ENCODE assay signal across 31 cellular contexts in genomic region chr7:46839651-46840050, GRCh38.
DNase-seq lines count a peak whose midpoint lies in the region; ATAC-seq, FAIRE-seq and TF ChIP-seq lines count a peak whose summit lies in the region.
"Had no signal": no experiment of that assay in that cellular context is flagged by ENCODE, and none has a peak within 500 bp of the region (broad histone marks: within the 10 kb centered on the region; RNA-seq: fewer than 3 reads in every experiment).

No MANE protein-coding gene starts in this region.

- H3K9me3 ChIP-seq in astrocyte (ENCODE audit: insufficient read depth, low read depth, low read length), result no peaks in the 10 kb centered on the region
- peaks cover 10% of the 10 kb centered on the region for H3K9me3 ChIP-seq in SK-N-SH
- H3K9me3 ChIP-seq in mucosa of descending colon, result no peaks in the 10 kb centered on the region
- no peaks in the 10 kb centered on the region for H3K9me3 ChIP-seq in thyroid gland
- H3K9me3 ChIP-seq: pancreas, right lobe of liver had no signal

- intact Hi-C loops in mucosa of descending colon (cut with DNase I, micrococcal nuclease) (no loop called here), thyroid gland (cut with DNase I) (no loop called here)

- peaks cover 4% of the 10 kb centered on the region for H3F3A ChIP-seq in SK-N-SH (replicated peaks; ENCODE audit: insufficient read depth)

- TF ChIP-seq POLR2A in thyroid gland (IDR thresholded peaks at IDR 0.05), result no peak

- no peak for TF ChIP-seq RAD21 in SK-N-SH (IDR thresholded peaks at IDR 0.05; ENCODE audit: low read length)

- H3K36me3 ChIP-seq in astrocyte (ENCODE audit: insufficient read depth, low read length) (no peaks in the 10 kb centered on the region), SK-N-SH (replicated peaks in 1 of 2; ENCODE audit: control insufficient read depth in 1 of 2, insufficient read depth in 2 of 2, low read length in 1 of 2) (no peaks in the 10 kb centered on the region), mucosa of descending colon (ENCODE audit: low read depth) (no peaks in the 10 kb centered on the region), thyroid gland (no peaks in the 10 kb centered on the region)
- H3K36me3 ChIP-seq: BLaER1 treated with 17β-estradiol and CSF1 and Interleukin-3, amounts not matched to agents 10 nM and 100 nM; pancreas; right lobe of liver had no signal

- H3K9ac ChIP-seq in astrocyte (ENCODE audit: low read length), result no peak overlapping the region
- no peak overlapping the region for H3K9ac ChIP-seq in SK-N-SH
- H3K9ac ChIP-seq: BLaER1 treated with 17β-estradiol and CSF1 and Interleukin-3, amounts not matched to agents 10 nM and 100 nM had no signal

- no peaks in the 10 kb centered on the region for H3K27me3 Mint-ChIP-seq in astrocyte (ENCODE audit: low read depth, unreplicated experiment)
- H3K27me3 Mint-ChIP-seq: dendritic cell treated with granulocyte-macrophage colony-stimulating factor and Interleukin-4, amounts not matched to agents 40 ng/mL and 50 ng/mL, for 4 days had no signal

- H3K4me1 Mint-ChIP-seq in astrocyte (ENCODE audit: low read depth, unreplicated experiment), result peaks cover 5% of the 10 kb centered on the region
- H3K4me1 Mint-ChIP-seq: stimulated activated effector memory CD8-positive, alpha-beta T cell treated with anti-CD3 and anti-CD28 coated beads, Interleukin-12 subunit alpha, Interleukin-12 subunit beta, amount 100 ng/mL, for 72 hours had no signal

- H3K4me3 ChIP-seq in astrocyte (ENCODE audit: insufficient read depth, low read depth, low read length) (no peak overlapping the region), fibroblast of mammary gland (ENCODE audit: control insufficient read depth, low read depth, low read length) (no peak overlapping the region), retinal pigment epithelial cell (ENCODE audit: low read length) (no peak overlapping the region), SK-N-SH (ENCODE audit: low read depth in 2 of 2, low read length in 1 of 2) (no peak overlapping the region), mucosa of descending colon (no peak overlapping the region), thyroid gland (replicated peaks in 1 of 3) (no peak overlapping the region)
- H3K4me3 ChIP-seq: BLaER1 treated with 17β-estradiol and CSF1 and Interleukin-3, amounts not matched to agents 10 nM and 100 nM; lung; pancreas; right lobe of liver had no signal

- TF ChIP-seq CTCF in astrocyte (IDR thresholded peaks at IDR 0.05; ENCODE audit: insufficient read depth, low read depth, low read length) (no peak), fibroblast of mammary gland (conservative IDR thresholded peaks at IDR 0.05; ENCODE audit: control insufficient read depth, insufficient read depth, low read depth, low read length) (no peak), retinal pigment epithelial cell (conservative IDR thresholded peaks at IDR 0.05; ENCODE audit: low read depth, low read length) (no peak), SK-N-SH (IDR thresholded peaks at IDR 0.05) (no peak), mucosa of descending colon (IDR thresholded peaks at IDR 0.05) (no peak), thyroid gland (IDR thresholded peaks at IDR 0.05) (no peak)

- TF ChIP-seq EP300 in SK-N-SH (IDR thresholded peaks at IDR 0.05; ENCODE audit: borderline replicate concordance in 1 of 2, low read depth in 1 of 2, low read length in 1 of 2), result no peak

- POLR2A ChIA-PET in SK-N-SH (lab: Yijun Ruan, JAX), result no interaction called here

- no peak for FAIRE-seq in astrocyte (lab: Jason Lieb, UNC)
- FAIRE-seq: pancreas had no signal

- peaks cover 7% of the 10 kb centered on the region for H3K9me3 Mint-ChIP-seq in astrocyte (ENCODE audit: unreplicated experiment)
- H3K9me3 Mint-ChIP-seq: stimulated activated effector memory CD8-positive, alpha-beta T cell treated with anti-CD3 and anti-CD28 coated beads, Interleukin-12 subunit alpha, Interleukin-12 subunit beta, amount 100 ng/mL, for 72 hours had no signal

- H3K4me1 ChIP-seq in astrocyte (ENCODE audit: insufficient read depth, low read length) (no peaks in the 10 kb centered on the region), SK-N-SH (ENCODE audit: control insufficient read depth in 1 of 2, insufficient read depth in 2 of 2, low read depth in 1 of 2, low read length in 1 of 2) (no peaks in the 10 kb centered on the region), mucosa of descending colon (ENCODE audit: low read depth) (no peaks in the 10 kb centered on the region), thyroid gland (no peaks in the 10 kb centered on the region)
- H3K4me1 ChIP-seq: pancreas, right lobe of liver had no signal

- H3K36me3 Mint-ChIP-seq in astrocyte (ENCODE audit: low read depth, unreplicated experiment), result no peaks in the 10 kb centered on the region
- H3K36me3 Mint-ChIP-seq: stimulated activated effector memory CD8-positive, alpha-beta T cell treated with anti-CD3 and anti-CD28 coated beads, Interleukin-12 subunit alpha, Interleukin-12 subunit beta, amount 100 ng/mL, for 72 hours had no signal

- no peak for ATAC-seq in mucosa of descending colon
- ATAC-seq: Panc1; pancreas; right lobe of liver; stimulated activated effector memory CD8-positive, alpha-beta T cell treated with anti-CD3 and anti-CD28 coated beads, Interleukin-12 subunit alpha, Interleukin-12 subunit beta, amount 100 ng/mL, for 72 hours had no signal

- no peak overlapping the region for H3K27ac Mint-ChIP-seq in astrocyte (ENCODE audit: unreplicated experiment)
- H3K27ac Mint-ChIP-seq: dendritic cell treated with granulocyte-macrophage colony-stimulating factor and Interleukin-4, amounts not matched to agents 40 ng/mL and 50 ng/mL, for 4 days; nephron progenitor cell; stimulated activated effector memory CD8-positive, alpha-beta T cell treated with anti-CD3 and anti-CD28 coated beads, Interleukin-12 subunit alpha, Interleukin-12 subunit beta, amount 100 ng/mL, for 72 hours had no signal

- H3K27me3 ChIP-seq in astrocyte (ENCODE audit: insufficient read depth, low read length), result no peaks in the 10 kb centered on the region
- no peaks in the 10 kb centered on the region for H3K27me3 ChIP-seq in SK-N-SH (ENCODE audit: insufficient read depth)
- no peaks in the 10 kb centered on the region for H3K27me3 ChIP-seq in thyroid gland
- H3K27me3 ChIP-seq: BLaER1 treated with 17β-estradiol and CSF1 and Interleukin-3, amounts not matched to agents 10 nM and 100 nM; pancreas; right lobe of liver had no signal

- CTCF ChIA-PET in SK-N-SH (lab: Yijun Ruan, JAX), result no interaction called here

- no peaks in the 10 kb centered on the region for H3K9me2 ChIP-seq in SK-N-SH

- DNase-seq in HCEC 1CT (peak; percentile 46), astrocyte (ENCODE audit: low read depth) (peak; percentile 64), fibroblast of mammary gland (ENCODE audit: low read depth) (peak; percentile 82), retinal pigment epithelial cell (ENCODE audit: low read depth) (peak; percentile 36), SK-N-SH (no peak), mucosa of descending colon (no peak), thyroid gland (no peak)
- DNase-seq in stimulated activated CD4-positive, alpha-beta T cell treated with anti-CD3 and anti-CD28 coated beads, Interleukin-12 subunit alpha, Interleukin-12 subunit beta, amount 100 ng/mL, for 4 hours, result no peak
- DNase-seq: activated CD4-positive, alpha-beta T cell treated with anti-CD3 and anti-CD28 coated beads, Interleukin-2, amount 50 U/mL, for 4 hours; activated CD4-positive, CD25-positive, alpha-beta regulatory T cell; activated naive CD4-positive, alpha-beta T cell treated with anti-CD3 and anti-CD28 coated beads, Interleukin-2, amount 50 U/mL, for 16 hours; amygdala; central memory CD4-positive, alpha-beta T cell; COR-L47; DMS79 treated with DMSO at 0.1 percent for 48 hours; kidney glomerular epithelial cell; NCI-H1105; NCI-H2029; NCI-H526; nephron progenitor cell; NK-92 treated with Interleukin-12 subunit alpha and Interleukin-12 subunit beta, amount 100 ng/mL, for 24 hours; pancreas; right lobe of liver; SHP77 treated with DMSO at 0.1 percent for 48 hours; stimulated activated CD4-positive, alpha-beta T cell treated with anti-CD3 and anti-CD28 coated beads, Interleukin-4, amount 100 ng/mL, for 24 hours; T-helper 9 cell had no signal

- no peak overlapping the region for H3K4me2 ChIP-seq in astrocyte (ENCODE audit: low read length)
- no peak overlapping the region for H3K4me2 ChIP-seq in SK-N-SH
- H3K4me2 ChIP-seq: BLaER1 treated with 17β-estradiol and CSF1 and Interleukin-3, amounts not matched to agents 10 nM and 100 nM had no signal

- H2AFZ ChIP-seq in astrocyte (ENCODE audit: low read depth, low read length), result no peak overlapping the region
- no peak overlapping the region; the same call in 1 of the 2 replicates for H2AFZ ChIP-seq in SK-N-SH (ENCODE audit: low read depth)

- H3K27ac ChIP-seq in astrocyte (ENCODE audit: low read depth, low read length) (no peak overlapping the region), SK-N-SH (ENCODE audit: low read depth in 2 of 2, low read length in 1 of 2) (no peak overlapping the region), thyroid gland (no peak overlapping the region)
- H3K27ac ChIP-seq: BLaER1 treated with 17β-estradiol and CSF1 and Interleukin-3, amounts not matched to agents 10 nM and 100 nM; pancreas; right lobe of liver had no signal

- no peak overlapping the region for H3K4me3 Mint-ChIP-seq in astrocyte (ENCODE audit: unreplicated experiment)
- H3K4me3 Mint-ChIP-seq: dendritic cell treated with granulocyte-macrophage colony-stimulating factor and Interleukin-4, amounts not matched to agents 40 ng/mL and 50 ng/mL, for 4 days; nephron progenitor cell; stimulated activated effector memory CD8-positive, alpha-beta T cell treated with anti-CD3 and anti-CD28 coated beads, Interleukin-12 subunit alpha, Interleukin-12 subunit beta, amount 100 ng/mL, for 72 hours had no signal

- WGBS in SK-N-SH (ENCODE audit: low lambda C conversion rate), result 58% methylated on average over 3 of the region's 3 CpGs
- 57 to 82% methylated on average over 3 of the region's 3 CpGs for WGBS in thyroid gland, 2 donors

- H4K20me1 ChIP-seq in astrocyte (ENCODE audit: insufficient read depth, low read length) (no peaks in the 10 kb centered on the region), SK-N-SH (ENCODE audit: insufficient read depth) (no peaks in the 10 kb centered on the region)
- H4K20me1 ChIP-seq: BLaER1 treated with 17β-estradiol and CSF1 and Interleukin-3, amounts not matched to agents 10 nM and 100 nM had no signal

- no peaks in the 10 kb centered on the region for H3K79me2 ChIP-seq in astrocyte (ENCODE audit: insufficient read depth, low read length)
- no peaks in the 10 kb centered on the region for H3K79me2 ChIP-seq in SK-N-SH (ENCODE audit: insufficient read depth)

TF ChIP-seq in SK-N-SH, 30 proteins besides CTCF, POLR2A, EP300 and RAD21 (continues in another document):
- TF ChIP-seq MXI1 (IDR thresholded peaks at IDR 0.05; ENCODE audit: low read depth, low read length), result no peak
- TF ChIP-seq NFIC (IDR thresholded peaks at IDR 0.05; ENCODE audit: borderline replicate concordance), result no peak
- no peak for TF ChIP-seq TCF12 (IDR thresholded peaks at IDR 0.05)
- TF ChIP-seq JUND (IDR thresholded peaks at IDR 0.05), result no peak
- no peak for TF ChIP-seq SIN3A (IDR thresholded peaks at IDR 0.05; ENCODE audit: borderline replicate concordance, low read depth, low read length)

Comparison
In these comparisons a context has a peak if more than half of its experiments do, and no peak if none do; other contexts are left out.
1. DNase-seq: peak in HCEC 1CT (single experiment), astrocyte (single experiment), fibroblast of mammary gland (single experiment) and retinal pigment epithelial cell (single experiment); none in SK-N-SH (single experiment), mucosa of descending colon (0 of 3), thyroid gland (0 of 2) and stimulated activated CD4-positive, alpha-beta T cell treated with anti-CD3 and anti-CD28 coated beads, Interleukin-12 subunit alpha, Interleukin-12 subunit beta, amount 100 ng/mL, for 4 hours (single experiment).